28 cellular contexts compared by ENCODE assay signal in genomic region chr17:2805961-2806360, GRCh38. TPM values are rescaled to one million over a fixed set of nuclear protein-coding genes. Genes with fewer than 3 reads are reported as not detected.
"Had no signal": no experiment of that assay in that cellular context is flagged by ENCODE, and none has a peak within 500 bp of the region (broad histone marks: within the 10 kb centered on the region; RNA-seq: fewer than 3 reads in every experiment).

No MANE protein-coding gene starts in this region.

- H3K4me1 Mint-ChIP-seq: neural crest cell had no signal

- H3K36me3 ChIP-seq: esophagus squamous epithelium, prostate gland, right atrium auricular region, tibial artery had no signal

- ATAC-seq: effector memory CD8-positive, alpha-beta T cell; left lobe of liver; mucosa of descending colon; naive thymus-derived CD4-positive, alpha-beta T cell; sciatic nerve; stimulated activated effector memory CD8-positive, alpha-beta T cell treated with anti-CD3 and anti-CD28 coated beads, Interleukin-12 subunit alpha, Interleukin-12 subunit beta, amount 100 ng/mL, for 72 hours; stimulated activated naive CD8-positive, alpha-beta T cell treated with anti-CD3 and anti-CD28 coated beads, Interleukin-15, Interleukin-2, amounts not matched to agents 100 U/mL and 50 U/mL, for 24 hours had no signal

- H3K27me3 ChIP-seq: right atrium auricular region, testis had no signal

- H3K9me3 ChIP-seq: esophagus squamous epithelium, mucosa of descending colon, prostate gland, right atrium auricular region, testis had no signal

- DNase-seq: cerebellar nuclear complex; cortex of kidney; effector memory CD8-positive, alpha-beta T cell; erythroblast; esophagus squamous epithelium; foreskin melanocyte; kidney; mucosa of descending colon; naive thymus-derived CD4-positive, alpha-beta T cell; stimulated activated CD4-positive, alpha-beta T cell treated with anti-CD3 and anti-CD28 coated beads, Interleukin-2, amount 100 ng/mL, for 24 hours; stimulated activated CD4-positive, alpha-beta T cell treated with anti-CD3 and anti-CD28 coated beads, Interleukin-4, amount 100 ng/mL, for 24 hours; stimulated activated naive CD8-positive, alpha-beta T cell treated with anti-CD3 and anti-CD28 coated beads, Interleukin-15, Interleukin-2, amounts not matched to agents 100 U/mL and 50 U/mL, for 24 hours; substantia nigra; testis; tibial artery had no signal

- H3K27ac ChIP-seq: esophagus squamous epithelium, prostate gland, right atrium auricular region, testis, tibial artery had no signal

- H3K27ac Mint-ChIP-seq: memory B cell; stimulated activated effector memory CD8-positive, alpha-beta T cell treated with anti-CD3 and anti-CD28 coated beads, Interleukin-12 subunit alpha, Interleukin-12 subunit beta, amount 100 ng/mL, for 72 hours; type B pancreatic cell had no signal

- H3K4me3 ChIP-seq: esophagus squamous epithelium, lung, mucosa of descending colon, prostate gland, right atrium auricular region, testis, tibial artery had no signal

- H3K36me3 Mint-ChIP-seq: stimulated activated effector memory CD8-positive, alpha-beta T cell treated with anti-CD3 and anti-CD28 coated beads, Interleukin-12 subunit alpha, Interleukin-12 subunit beta, amount 100 ng/mL, for 72 hours; type B pancreatic cell had no signal

- H3K9me3 Mint-ChIP-seq: effector memory CD8-positive, alpha-beta T cell; memory B cell; naive thymus-derived CD4-positive, alpha-beta T cell; neural crest cell; stimulated activated effector memory CD8-positive, alpha-beta T cell treated with anti-CD3 and anti-CD28 coated beads, Interleukin-12 subunit alpha, Interleukin-12 subunit beta, amount 100 ng/mL, for 72 hours; type B pancreatic cell had no signal

- H3K4me3 Mint-ChIP-seq: effector memory CD8-positive, alpha-beta T cell; memory B cell; naive thymus-derived CD4-positive, alpha-beta T cell; neural crest cell; stimulated activated effector memory CD8-positive, alpha-beta T cell treated with anti-CD3 and anti-CD28 coated beads, Interleukin-12 subunit alpha, Interleukin-12 subunit beta, amount 100 ng/mL, for 72 hours; type B pancreatic cell had no signal

- H3K4me1 ChIP-seq: esophagus squamous epithelium, prostate gland, right atrium auricular region, tibial artery had no signal

- H3K27me3 Mint-ChIP-seq: effector memory CD8-positive, alpha-beta T cell; memory B cell; type B pancreatic cell had no signal

RNA-seq across cellular contexts. Expression of gene CCDC92B, which starts 56.5 kb away (rescaled TPM):
- total RNA-seq: dermis microvascular lymphatic vessel endothelial cell, left lobe of liver, liver, osteocyte, right atrium auricular region, skeletal muscle tissue had no signal
- polyA plus RNA-seq: liver; naive thymus-derived CD4-positive, alpha-beta T cell had no signal
